Comparison of ENCODE assay signal across 9 cellular contexts in genomic region chr16:81616321-81617020, GRCh38.
DNase-seq lines count a peak whose midpoint lies in the region; ATAC-seq and TF ChIP-seq lines count a peak whose summit lies in the region.
"Had no signal": no experiment of that assay in that cellular context is flagged by ENCODE, and none has a peak within 500 bp of the region (broad histone marks: within the 10 kb centered on the region; RNA-seq: fewer than 3 reads in every experiment).

No MANE protein-coding gene starts in this region.

- H3K4me1 Mint-ChIP-seq in H9 = peaks cover 12 to 17% of the 10 kb centered on the region in 2 experiments; a peak in 3 of 4 replicates

- H3K79me1 ChIP-seq in H9 (ENCODE audit: insufficient read depth, low read depth, low read length, poor library complexity, severe bottlenecking) = no peaks in the 10 kb centered on the region

- ATAC-seq in heart right ventricle = peak in 6 of 8 donors; percentile 34 to 73 (median 59)

- no peaks in the 10 kb centered on the region for H4K20me1 ChIP-seq in H9 (ENCODE audit: control insufficient read depth, insufficient read depth, insufficient read length)

- no peak overlapping the region for H3K4me3 ChIP-seq in heart right ventricle

- H2BK20ac ChIP-seq in H9 (ENCODE audit: low read depth, low read length, poor library complexity, severe bottlenecking) = no peak overlapping the region

- no peak overlapping the region for H3K18ac ChIP-seq in H9 (ENCODE audit: insufficient read length, low read depth, low read length)

- H3K36me3 Mint-ChIP-seq in H9 (ENCODE audit: insufficient read depth in 1 of 3, low read depth in 3 of 3) = peaks cover 6 to 25% (median 18%) of the 10 kb centered on the region in 3 experiments; a peak in 6 of 7 replicates

- H3K9me3 Mint-ChIP-seq in H9 = no peaks in the 10 kb centered on the region; a peak in 1 of 5 replicates

- no peak overlapping the region for H3K4me2 ChIP-seq in H9 (ENCODE audit: insufficient read depth, insufficient read length, low read length)

- no peak for TF ChIP-seq CTCF in H9 (conservative IDR thresholded peaks at IDR 0.05)
- no peak for TF ChIP-seq CTCF in heart right ventricle (IDR thresholded peaks at IDR 0.05)

- H3K27me3 Mint-ChIP-seq in H9 (ENCODE audit: low read depth) = no peaks in the 10 kb centered on the region

- H3K79me2 ChIP-seq in H9 (ENCODE audit: insufficient read depth, low read length) = peaks cover 2% of the 10 kb centered on the region; the same call in 1 of the 2 replicates

- no peak overlapping the region for H4K8ac ChIP-seq in H9 (replicated peaks; ENCODE audit: insufficient read length, low read depth, low read length)

- no peak overlapping the region for H2BK5ac ChIP-seq in H9 (ENCODE audit: insufficient read length, low read length)

- H4K5ac ChIP-seq in H9 (ENCODE audit: insufficient read length, low read depth, low read length) = no peak overlapping the region

- H2BK120ac ChIP-seq in H9 (ENCODE audit: low read depth, low read length, poor library complexity, severe bottlenecking) = no peak overlapping the region

- no peak overlapping the region for H3K9ac ChIP-seq in H9 (ENCODE audit: extremely low read depth, insufficient read length, low read length)

- H3K4me1 ChIP-seq in H9 (ENCODE audit: insufficient read depth, low read length) (no peaks in the 10 kb centered on the region; the same call in 1 of the 2 replicates), heart right ventricle (peaks cover 8 to 55% (median 49%) of the 10 kb centered on the region in 9 donors)

- H3K23me2 ChIP-seq in H9 (ENCODE audit: insufficient read length, low read depth, low read length, poor library complexity, severe bottlenecking) = no peaks in the 10 kb centered on the region

- H4K91ac ChIP-seq in H9 (ENCODE audit: insufficient read length, low read depth, low read length) = no peak overlapping the region

- H3K27ac ChIP-seq in H9 (ENCODE audit: insufficient read length, low read depth, low read length) (no peak overlapping the region), heart right ventricle (peak overlapping the region in 2 of 10 donors; percentile 6 to 81)
- H3K27ac ChIP-seq: HL-60 had no signal

- no peak overlapping the region for H3T11ph ChIP-seq in H9 (ENCODE audit: low read length)

- H3K27me3 ChIP-seq in H9 (ENCODE audit: insufficient read depth, low read length) = no peaks in the 10 kb centered on the region
- H3K27me3 ChIP-seq in heart right ventricle = no peaks in the 10 kb centered on the region

- DNase-seq in ELF-1 (ENCODE audit: low read depth, low spot score) (peak; percentile 70), H9 (peak; percentile 49), NOMO-1 treated with dmso at 0.1 percent for 144 hours (lab: John Stamatoyannopoulos, UW; ENCODE audit: unreplicated experiment) (peak; percentile 9), activated gamma-delta T cell treated with Interleukin-2 at 50 U/mL for 16 hours (peak; percentile 77), heart right ventricle (peak; percentile 70 to 74), DMS153 treated with DMSO at 0.1 percent for 48 hours (lab: John Stamatoyannopoulos, UW; ENCODE audit: unreplicated experiment) (no peak), RKO (ENCODE audit: low spot score) (no peak)
- peak; percentile 80 for DNase-seq in stimulated activated CD4-positive, alpha-beta T cell treated with anti-CD3 and anti-CD28 coated beads, Interleukin-15, amount 100 ng/mL, for 24 hours

- WGBS in H9 (ENCODE audit: extremely low coverage, insufficient read length, low lambda C conversion rate) = no CpG with 5 or more reads among the region's 17 CpGs
- WGBS in heart right ventricle, 2 donors = 74 to 75% methylated on average over 17 of the region's 17 CpGs

- intact Hi-C loops in heart right ventricle (cut with DNase I) = loop anchor here in 4 of 10 donors (10.0 kb wide), 2 partner anchors 172 to 212 kb away; partner anchors contain the start of gene CMIP (in 2 of the 4)

- H2BK12ac ChIP-seq in H9 (ENCODE audit: insufficient read length, low read depth, low read length) = no peak overlapping the region

- peak overlapping the region; percentile 22; the same call in 1 of the 2 replicates for H3K14ac ChIP-seq in H9 (ENCODE audit: insufficient read depth, low read length)

- no peak overlapping the region for H3K4ac ChIP-seq in H9 (ENCODE audit: low read depth, low read length)

- H3K36me3 ChIP-seq in heart right ventricle = peaks cover 0 to 47% (median 0%) of the 10 kb centered on the region in 9 donors

- no peaks in the 10 kb centered on the region for H3K9me3 ChIP-seq in H9 (ENCODE audit: control insufficient read depth, low read depth, low read length)
- no peaks in the 10 kb centered on the region for H3K9me3 ChIP-seq in heart right ventricle

- H3K4me3 Mint-ChIP-seq in H9 = no peak overlapping the region

- no peak overlapping the region for H2AFZ ChIP-seq in H9 (ENCODE audit: low read length)

- H3K56ac ChIP-seq in H9 (ENCODE audit: insufficient read length, low read depth, low read length) = no peak overlapping the region

- H3K23ac ChIP-seq in H9 (ENCODE audit: insufficient read length, low read depth, low read length) = no peak overlapping the region

- H3K27ac Mint-ChIP-seq in H9 = peak overlapping the region in 1 of 3 experiments; percentile 6; a peak in 1 of 7 replicates

- H2BK15ac ChIP-seq in H9 (ENCODE audit: low read depth, low read length) = no peak overlapping the region

- H2AK5ac ChIP-seq in H9 (ENCODE audit: insufficient read length, low read length) = no peak overlapping the region

Comparison
In these comparisons a context has a peak if more than half of its experiments do, and no peak if none do; other contexts are left out.
1. DNase-seq: peak in ELF-1 (single experiment), H9 (single experiment), NOMO-1 treated with dmso at 0.1 percent for 144 hours (single experiment), activated gamma-delta T cell treated with Interleukin-2 at 50 U/mL for 16 hours (single experiment), heart right ventricle (2 of 2) and stimulated activated CD4-positive, alpha-beta T cell treated with anti-CD3 and anti-CD28 coated beads, Interleukin-15, amount 100 ng/mL, for 24 hours (single experiment); none in DMS153 treated with DMSO at 0.1 percent for 48 hours (single experiment) and RKO (single experiment).